9 cellular contexts compared by ENCODE assay signal in genomic region chr2:128304330-128304714, GRCh38. TPM values are rescaled to one million over a fixed set of nuclear protein-coding genes. Genes with fewer than 3 reads are reported as not detected.
A peak's percentile ranks its signal among the peaks of the same experiment; 100 is the strongest.
DNase-seq lines count a peak whose midpoint lies in the region; ATAC-seq and TF ChIP-seq lines count a peak whose summit lies in the region.
"Had no signal": no experiment of that assay in that cellular context is flagged by ENCODE, and none has a peak within 500 bp of the region (broad histone marks: within the 10 kb centered on the region; RNA-seq: fewer than 3 reads in every experiment).

No MANE protein-coding gene starts in this region.

- H2AFZ ChIP-seq in hepatocyte, result no peak overlapping the region

- peak overlapping the region; percentile 80 for H3K4me2 ChIP-seq in BLaER1
- no peak overlapping the region for H3K4me2 ChIP-seq in hepatocyte

- TF ChIP-seq CTCF in WERI-Rb-1 (IDR thresholded peaks at IDR 0.05; ENCODE audit: low read depth, low read length) (no peak), hepatocyte (IDR thresholded peaks at IDR 0.05; ENCODE audit: poor library complexity) (no peak), sigmoid colon (IDR thresholded peaks at IDR 0.05) (no peak)

- H3K9me3 ChIP-seq in BLaER1 (no peaks in the 10 kb centered on the region), WERI-Rb-1 (ENCODE audit: severe bottlenecking) (no peaks in the 10 kb centered on the region), hepatocyte (ENCODE audit: low read depth) (no peaks in the 10 kb centered on the region), sigmoid colon (no peaks in the 10 kb centered on the region)

- no peak overlapping the region for H3K4me3 ChIP-seq in BLaER1
- no peak overlapping the region for H3K4me3 ChIP-seq in WERI-Rb-1 (ENCODE audit: low read depth, low read length)
- H3K4me3 ChIP-seq in hepatocyte, result no peak overlapping the region
- H3K4me3 ChIP-seq in sigmoid colon, result no peak overlapping the region

- H4K20me1 ChIP-seq in BLaER1, result peaks cover 100% of the 10 kb centered on the region
- peaks cover 72% of the 10 kb centered on the region for H4K20me1 ChIP-seq in hepatocyte (ENCODE audit: insufficient read depth, poor library complexity, severe bottlenecking)

- H3K79me2 ChIP-seq in hepatocyte, result peaks cover 93% of the 10 kb centered on the region

- H3K27me3 ChIP-seq in BLaER1 (no peaks in the 10 kb centered on the region), WERI-Rb-1 (ENCODE audit: insufficient read depth, low read depth, severe bottlenecking) (no peaks in the 10 kb centered on the region), hepatocyte (no peaks in the 10 kb centered on the region), sigmoid colon (no peaks in the 10 kb centered on the region)

- no peaks in the 10 kb centered on the region for H3K9me2 ChIP-seq in hepatocyte (replicated peaks; ENCODE audit: insufficient read depth)

- 0 out of 2 replicates have a peak overlapping the region, but pooled peaks have one; percentile 53 for H3K9ac ChIP-seq in BLaER1

- no peak for TF ChIP-seq POLR2A in sigmoid colon (IDR thresholded peaks at IDR 0.05)

- H3K36me3 ChIP-seq in BLaER1 (peaks cover 27% of the 10 kb centered on the region), WERI-Rb-1 (peaks cover 21% of the 10 kb centered on the region), hepatocyte (replicated peaks; ENCODE audit: insufficient read depth, low read depth) (no peaks in the 10 kb centered on the region), sigmoid colon (no peaks in the 10 kb centered on the region)

- no peak for TF ChIP-seq EP300 in sigmoid colon (IDR thresholded peaks at IDR 0.05)

- peaks cover 99% of the 10 kb centered on the region for H3K4me1 ChIP-seq in BLaER1
- H3K4me1 ChIP-seq in hepatocyte (ENCODE audit: insufficient read depth), result peaks cover 30% of the 10 kb centered on the region
- H3K4me1 ChIP-seq in sigmoid colon, result peaks cover 0 to 99% (median 85%) of the 10 kb centered on the region in 4 donors

- 77% methylated on average over 5 of the region's 5 CpGs for WGBS in hepatocyte (ENCODE audit: low lambda C conversion rate, missing lambda C conversion rate)
- 89 to 93% methylated on average over 5 of the region's 5 CpGs for WGBS in sigmoid colon, 2 donors

- intact Hi-C loops in sigmoid colon (cut with DNase I), result no loop called here

- H3K27ac ChIP-seq in BLaER1, result peak overlapping the region; percentile 10; the same call in 1 of the 2 replicates
- peak overlapping the region; percentile 98 for H3K27ac ChIP-seq in WERI-Rb-1
- peak overlapping the region; percentile 25 for H3K27ac ChIP-seq in hepatocyte
- peak overlapping the region; percentile 70 to 93 (median 84) for H3K27ac ChIP-seq in sigmoid colon

- ATAC-seq in HG02678 (IDR thresholded peaks at IDR 0.05; ENCODE audit: unreplicated experiment), result no peak
- ATAC-seq: T-cell had no signal

- DNase-seq in WERI-Rb-1 (no peak), hepatocyte (ENCODE audit: low spot score) (no peak), sigmoid colon (peak; percentile 53), SIG-M5 (lab: John Stamatoyannopoulos, UW) (no peak), cerebellar cortex (ENCODE audit: low spot score) (no peak), hypothalamus (lab: John Stamatoyannopoulos, UW) (no peak)
- DNase-seq: T-cell had no signal

RNA-seq across cellular contexts. Expression of gene HS6ST1, which starts 14.3 kb away (rescaled TPM):
- total RNA-seq in hepatocyte, result 35.7 and 48.3 TPM in 2 replicates
- 34.9 and 46.7 TPM in 2 replicates for polyA plus RNA-seq in hepatocyte
- total RNA-seq in sigmoid colon, result 10 to 100 TPM; 13.2 to 27.4 (median 17.1) TPM
- polyA plus RNA-seq in sigmoid colon, result 10 to 100 TPM; 12.0 to 25.1 (median 12.7) TPM

Comparison
In these comparisons a context has a peak if more than half of its experiments do, and no peak if none do; other contexts are left out.
1. H3K27ac ChIP-seq: peak in every context shown above with its lines; median percentile 98 in WERI-Rb-1; 84 in sigmoid colon; 25 in hepatocyte; 10 in BLaER1.